8 cellular contexts compared by ENCODE assay signal in genomic region chrX:30735839-30736238, GRCh38.
DNase-seq lines count a peak whose midpoint lies in the region; ATAC-seq, FAIRE-seq and TF ChIP-seq lines count a peak whose summit lies in the region.

No MANE protein-coding gene starts in this region.

- intact Hi-C loops in pancreas (cut with DNase I), result no loop called here

- no peak for FAIRE-seq in pancreas (lab: Jason Lieb, UNC)

- H3K27me3 ChIP-seq in pancreas, result no peaks in the 10 kb centered on the region

- no peaks in the 10 kb centered on the region for H3K4me1 ChIP-seq in pancreas

- no peak overlapping the region for H3K4me3 ChIP-seq in pancreas

- ATAC-seq in GM19395 (IDR thresholded peaks at IDR 0.05; ENCODE audit: unreplicated experiment) (peak; percentile 94), HG03469 (IDR thresholded peaks at IDR 0.05; ENCODE audit: unreplicated experiment) (peak; percentile 95), pancreas (peak in 3 of 4 donors; percentile 53 to 67 (median 64))

- no peaks in the 10 kb centered on the region for H3K9me3 ChIP-seq in pancreas

- no peaks in the 10 kb centered on the region for H3K36me3 ChIP-seq in pancreas

- peak; percentile 12 to 40 (median 32) for TF ChIP-seq CTCF in pancreas (IDR thresholded peaks at IDR 0.05)

- WGBS in pancreas, 2 donors, result 14 to 16% methylated on average over 6 of the region's 6 CpGs

- no peak overlapping the region for H3K27ac ChIP-seq in pancreas

- DNase-seq in D341Med (ENCODE audit: low spot score) (peak; percentile 44), OCI-M1 (lab: John Stamatoyannopoulos, UW) (peak; percentile 89), activated T-cell treated with anti-CD3 and anti-CD28 coated beads for 24 hours (ENCODE audit: low read depth) (peak; percentile 66), fibroblast of peridontal ligament (ENCODE audit: extremely low read depth) (peak; percentile 72), pancreas (peak in 3 of 6 donors; percentile 18 to 62 (median 37)), amniotic stem cell (lab: John Stamatoyannopoulos, UW) (no peak)
